ENCODE assay signal across 1 cellular context in genomic region chr13:67224148-67224846, GRCh38.
TF ChIP-seq lines count a peak whose summit lies in the region.

No MANE protein-coding gene starts in this region.

TF ChIP-seq in IMR-90, 13 proteins besides CTCF, POLR2A, EP300 and RAD21 (continued from another document):
- TF ChIP-seq USF2 (IDR thresholded peaks at IDR 0.05; ENCODE audit: low read depth, low read length) (no peak), CHD1 (IDR thresholded peaks at IDR 0.05; ENCODE audit: low read depth, low read length) (no peak), SMC3 (IDR thresholded peaks at IDR 0.05; ENCODE audit: low read depth, low read length) (peak; percentile 82)
